ENCODE assay signal across 24 cellular contexts in genomic region chr11:108286956-108287355, GRCh38.
"Had no signal": no experiment of that assay in that cellular context is flagged by ENCODE, and none has a peak within 500 bp of the region (broad histone marks: within the 10 kb centered on the region; RNA-seq: fewer than 3 reads in every experiment).

No MANE protein-coding gene starts in this region.

- H3K27ac ChIP-seq: breast epithelium, colonic mucosa, dorsolateral prefrontal cortex, esophagus muscularis mucosa, heart left ventricle, neural progenitor cell, stomach, suprapubic skin, tibial nerve, VCaP had no signal

- H3K9ac ChIP-seq: neural progenitor cell had no signal

- H3K4me1 Mint-ChIP-seq: activated naive CD8-positive, alpha-beta T cell treated with anti-CD3 and anti-CD28 coated beads, Interleukin-2, amount 10 ng/mL, durations not matched to agents 7 days and 5 days had no signal

- ATAC-seq: activated CD4-positive, CD25-positive, alpha-beta regulatory T cell treated with anti-CD3 and anti-CD28 coated beads, Interleukin-2, amount 50 U/mL, for 24 hours; heart left ventricle; left colon; sciatic nerve; stimulated activated memory B cell treated with anti-CD40 and anti-IgM and Interleukin-4, amounts not matched to agents 10 μg/mL and 1 μg/mL and 100 μg/mL, for 72 hours had no signal

- H3K27me3 Mint-ChIP-seq: activated naive CD8-positive, alpha-beta T cell treated with anti-CD3 and anti-CD28 coated beads, Interleukin-2, amount 10 ng/mL, durations not matched to agents 7 days and 5 days; central memory CD8-positive, alpha-beta T cell; stimulated activated memory B cell treated with anti-CD40 and anti-IgM and Interleukin-4, amounts not matched to agents 10 μg/mL and 1 μg/mL and 100 μg/mL, for 72 hours had no signal

- H3K9me3 Mint-ChIP-seq: activated naive CD8-positive, alpha-beta T cell treated with anti-CD3 and anti-CD28 coated beads, Interleukin-2, amount 10 ng/mL, durations not matched to agents 7 days and 5 days; activated T-cell treated with anti-CD3 and anti-CD28 coated beads, Interleukin-2, amount 50 U/mL, for 4 hours; central memory CD8-positive, alpha-beta T cell; neural progenitor cell; stimulated activated memory B cell treated with anti-CD40 and anti-IgM and Interleukin-4, amounts not matched to agents 10 μg/mL and 1 μg/mL and 100 μg/mL, for 72 hours; T-helper 2 cell treated with Interferon-gamma antibody and Interleukin-4, amounts not matched to agents 5 μg/mL and 100 μg/mL, for 36 hours had no signal

- H3K4me3 Mint-ChIP-seq: activated naive CD8-positive, alpha-beta T cell treated with anti-CD3 and anti-CD28 coated beads, Interleukin-2, amount 10 ng/mL, durations not matched to agents 7 days and 5 days; activated T-cell treated with anti-CD3 and anti-CD28 coated beads, Interleukin-2, amount 50 U/mL, for 4 hours; central memory CD8-positive, alpha-beta T cell; neural progenitor cell; stimulated activated memory B cell treated with anti-CD40 and anti-IgM and Interleukin-4, amounts not matched to agents 10 μg/mL and 1 μg/mL and 100 μg/mL, for 72 hours; T-helper 2 cell treated with Interferon-gamma antibody and Interleukin-4, amounts not matched to agents 5 μg/mL and 100 μg/mL, for 36 hours had no signal

- H3K27ac Mint-ChIP-seq: activated naive CD8-positive, alpha-beta T cell treated with anti-CD3 and anti-CD28 coated beads, Interleukin-2, amount 10 ng/mL, durations not matched to agents 7 days and 5 days; neural progenitor cell; T-helper 2 cell treated with Interferon-gamma antibody and Interleukin-4, amounts not matched to agents 5 μg/mL and 100 μg/mL, for 36 hours had no signal

- H3K4me3 ChIP-seq: breast epithelium, colonic mucosa, dorsolateral prefrontal cortex, esophagus muscularis mucosa, heart left ventricle, neural progenitor cell, stomach, suprapubic skin, tibial nerve had no signal

- H3K9me3 ChIP-seq: breast epithelium, colonic mucosa, esophagus muscularis mucosa, heart left ventricle, stomach, suprapubic skin, tibial nerve had no signal

- H3K4me2 ChIP-seq: neural progenitor cell had no signal

- H3K36me3 ChIP-seq: breast epithelium had no signal

- H2AFZ ChIP-seq: neural progenitor cell had no signal

- DNase-seq: activated CD4-positive, alpha-beta T cell treated with anti-CD3 and anti-CD28 coated beads, Interleukin-2, amount 50 U/mL, for 1 hour; activated effector memory CD4-positive, alpha-beta T cell treated with anti-CD3 and anti-CD28 coated beads, Interleukin-2, amount 50 U/mL, for 16 hours; activated naive CD8-positive, alpha-beta T cell treated with anti-CD3 and anti-CD28 coated beads, Interleukin-2, amount 10 ng/mL, durations not matched to agents 7 days and 5 days; activated T-cell treated with anti-CD3 and anti-CD28 coated beads, Interleukin-2, amount 50 U/mL, for 4 hours; amniotic stem cell; colonic mucosa; dorsolateral prefrontal cortex; heart left ventricle; left colon; mesenchymal stem cell; small intestine; stimulated activated CD4-positive, alpha-beta T cell treated with anti-CD3 and anti-CD28 coated beads, Interleukin-2, amount 100 ng/mL, for 24 hours; stomach had no signal

- H3K4me1 ChIP-seq: breast epithelium, colonic mucosa, esophagus muscularis mucosa, heart left ventricle, stomach, suprapubic skin, tibial nerve had no signal

- H3K27me3 ChIP-seq: breast epithelium, colonic mucosa, dorsolateral prefrontal cortex, esophagus muscularis mucosa, heart left ventricle, neural progenitor cell, stomach, suprapubic skin, tibial nerve had no signal
